Comparison of ENCODE assay signal across 1 cellular context in the genomic region with DNA sequence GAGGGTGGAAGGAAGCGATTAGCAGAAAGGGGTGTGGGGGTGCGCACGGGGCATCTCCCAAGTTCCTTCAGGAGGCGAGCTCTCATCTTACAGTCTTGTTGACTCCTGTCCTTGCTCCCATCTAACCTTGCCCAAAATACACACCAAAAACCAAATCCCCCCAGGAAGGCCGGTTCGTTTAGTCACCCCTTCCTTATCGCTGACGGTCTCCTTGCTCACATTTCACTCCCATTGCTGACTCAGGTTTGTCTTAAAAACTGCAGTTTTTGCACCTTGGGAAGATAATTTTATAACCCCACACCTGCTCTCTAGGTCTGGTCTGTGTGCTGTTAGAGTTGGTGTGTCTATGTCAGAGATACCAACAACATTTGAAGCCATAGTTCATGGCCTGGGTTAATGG.
TF ChIP-seq lines count a peak whose summit lies in the region.

No MANE protein-coding gene starts in this region.

TF ChIP-seq in GM23338, 12 proteins besides CTCF, POLR2A, EP300 and RAD21 (continued from another document):
- TF ChIP-seq, protein P1, sequence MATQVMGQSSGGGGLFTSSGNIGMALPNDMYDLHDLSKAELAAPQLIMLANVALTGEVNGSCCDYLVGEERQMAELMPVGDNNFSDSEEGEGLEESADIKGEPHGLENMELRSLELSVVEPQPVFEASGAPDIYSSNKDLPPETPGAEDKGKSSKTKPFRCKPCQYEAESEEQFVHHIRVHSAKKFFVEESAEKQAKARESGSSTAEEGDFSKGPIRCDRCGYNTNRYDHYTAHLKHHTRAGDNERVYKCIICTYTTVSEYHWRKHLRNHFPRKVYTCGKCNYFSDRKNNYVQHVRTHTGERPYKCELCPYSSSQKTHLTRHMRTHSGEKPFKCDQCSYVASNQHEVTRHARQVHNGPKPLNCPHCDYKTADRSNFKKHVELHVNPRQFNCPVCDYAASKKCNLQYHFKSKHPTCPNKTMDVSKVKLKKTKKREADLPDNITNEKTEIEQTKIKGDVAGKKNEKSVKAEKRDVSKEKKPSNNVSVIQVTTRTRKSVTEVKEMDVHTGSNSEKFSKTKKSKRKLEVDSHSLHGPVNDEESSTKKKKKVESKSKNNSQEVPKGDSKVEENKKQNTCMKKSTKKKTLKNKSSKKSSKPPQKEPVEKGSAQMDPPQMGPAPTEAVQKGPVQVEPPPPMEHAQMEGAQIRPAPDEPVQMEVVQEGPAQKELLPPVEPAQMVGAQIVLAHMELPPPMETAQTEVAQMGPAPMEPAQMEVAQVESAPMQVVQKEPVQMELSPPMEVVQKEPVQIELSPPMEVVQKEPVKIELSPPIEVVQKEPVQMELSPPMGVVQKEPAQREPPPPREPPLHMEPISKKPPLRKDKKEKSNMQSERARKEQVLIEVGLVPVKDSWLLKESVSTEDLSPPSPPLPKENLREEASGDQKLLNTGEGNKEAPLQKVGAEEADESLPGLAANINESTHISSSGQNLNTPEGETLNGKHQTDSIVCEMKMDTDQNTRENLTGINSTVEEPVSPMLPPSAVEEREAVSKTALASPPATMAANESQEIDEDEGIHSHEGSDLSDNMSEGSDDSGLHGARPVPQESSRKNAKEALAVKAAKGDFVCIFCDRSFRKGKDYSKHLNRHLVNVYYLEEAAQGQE (IDR thresholded peaks at IDR 0.05; ENCODE audit: unreplicated experiment), result no peak
- TF ChIP-seq POLR2AphosphoS5 (IDR thresholded peaks at IDR 0.05; ENCODE audit: low read depth), result no peak
- TF ChIP-seq CREB1 (CRISPR knock-in tag; IDR thresholded peaks at IDR 0.05; ENCODE audit: low read depth), result no peak
- no peak for TF ChIP-seq EZH2phosphoT487 (IDR thresholded peaks at IDR 0.05; ENCODE audit: unreplicated experiment)
- no peak for TF ChIP-seq EZH2 (IDR thresholded peaks at IDR 0.05; ENCODE audit: low read depth, unreplicated experiment)
- no peak for TF ChIP-seq ZNF114 (CRISPR knock-in tag; IDR thresholded peaks at IDR 0.05)
- TF ChIP-seq NANOG (IDR thresholded peaks at IDR 0.05; ENCODE audit: borderline replicate concordance), result no peak
- TF ChIP-seq, protein P2, sequence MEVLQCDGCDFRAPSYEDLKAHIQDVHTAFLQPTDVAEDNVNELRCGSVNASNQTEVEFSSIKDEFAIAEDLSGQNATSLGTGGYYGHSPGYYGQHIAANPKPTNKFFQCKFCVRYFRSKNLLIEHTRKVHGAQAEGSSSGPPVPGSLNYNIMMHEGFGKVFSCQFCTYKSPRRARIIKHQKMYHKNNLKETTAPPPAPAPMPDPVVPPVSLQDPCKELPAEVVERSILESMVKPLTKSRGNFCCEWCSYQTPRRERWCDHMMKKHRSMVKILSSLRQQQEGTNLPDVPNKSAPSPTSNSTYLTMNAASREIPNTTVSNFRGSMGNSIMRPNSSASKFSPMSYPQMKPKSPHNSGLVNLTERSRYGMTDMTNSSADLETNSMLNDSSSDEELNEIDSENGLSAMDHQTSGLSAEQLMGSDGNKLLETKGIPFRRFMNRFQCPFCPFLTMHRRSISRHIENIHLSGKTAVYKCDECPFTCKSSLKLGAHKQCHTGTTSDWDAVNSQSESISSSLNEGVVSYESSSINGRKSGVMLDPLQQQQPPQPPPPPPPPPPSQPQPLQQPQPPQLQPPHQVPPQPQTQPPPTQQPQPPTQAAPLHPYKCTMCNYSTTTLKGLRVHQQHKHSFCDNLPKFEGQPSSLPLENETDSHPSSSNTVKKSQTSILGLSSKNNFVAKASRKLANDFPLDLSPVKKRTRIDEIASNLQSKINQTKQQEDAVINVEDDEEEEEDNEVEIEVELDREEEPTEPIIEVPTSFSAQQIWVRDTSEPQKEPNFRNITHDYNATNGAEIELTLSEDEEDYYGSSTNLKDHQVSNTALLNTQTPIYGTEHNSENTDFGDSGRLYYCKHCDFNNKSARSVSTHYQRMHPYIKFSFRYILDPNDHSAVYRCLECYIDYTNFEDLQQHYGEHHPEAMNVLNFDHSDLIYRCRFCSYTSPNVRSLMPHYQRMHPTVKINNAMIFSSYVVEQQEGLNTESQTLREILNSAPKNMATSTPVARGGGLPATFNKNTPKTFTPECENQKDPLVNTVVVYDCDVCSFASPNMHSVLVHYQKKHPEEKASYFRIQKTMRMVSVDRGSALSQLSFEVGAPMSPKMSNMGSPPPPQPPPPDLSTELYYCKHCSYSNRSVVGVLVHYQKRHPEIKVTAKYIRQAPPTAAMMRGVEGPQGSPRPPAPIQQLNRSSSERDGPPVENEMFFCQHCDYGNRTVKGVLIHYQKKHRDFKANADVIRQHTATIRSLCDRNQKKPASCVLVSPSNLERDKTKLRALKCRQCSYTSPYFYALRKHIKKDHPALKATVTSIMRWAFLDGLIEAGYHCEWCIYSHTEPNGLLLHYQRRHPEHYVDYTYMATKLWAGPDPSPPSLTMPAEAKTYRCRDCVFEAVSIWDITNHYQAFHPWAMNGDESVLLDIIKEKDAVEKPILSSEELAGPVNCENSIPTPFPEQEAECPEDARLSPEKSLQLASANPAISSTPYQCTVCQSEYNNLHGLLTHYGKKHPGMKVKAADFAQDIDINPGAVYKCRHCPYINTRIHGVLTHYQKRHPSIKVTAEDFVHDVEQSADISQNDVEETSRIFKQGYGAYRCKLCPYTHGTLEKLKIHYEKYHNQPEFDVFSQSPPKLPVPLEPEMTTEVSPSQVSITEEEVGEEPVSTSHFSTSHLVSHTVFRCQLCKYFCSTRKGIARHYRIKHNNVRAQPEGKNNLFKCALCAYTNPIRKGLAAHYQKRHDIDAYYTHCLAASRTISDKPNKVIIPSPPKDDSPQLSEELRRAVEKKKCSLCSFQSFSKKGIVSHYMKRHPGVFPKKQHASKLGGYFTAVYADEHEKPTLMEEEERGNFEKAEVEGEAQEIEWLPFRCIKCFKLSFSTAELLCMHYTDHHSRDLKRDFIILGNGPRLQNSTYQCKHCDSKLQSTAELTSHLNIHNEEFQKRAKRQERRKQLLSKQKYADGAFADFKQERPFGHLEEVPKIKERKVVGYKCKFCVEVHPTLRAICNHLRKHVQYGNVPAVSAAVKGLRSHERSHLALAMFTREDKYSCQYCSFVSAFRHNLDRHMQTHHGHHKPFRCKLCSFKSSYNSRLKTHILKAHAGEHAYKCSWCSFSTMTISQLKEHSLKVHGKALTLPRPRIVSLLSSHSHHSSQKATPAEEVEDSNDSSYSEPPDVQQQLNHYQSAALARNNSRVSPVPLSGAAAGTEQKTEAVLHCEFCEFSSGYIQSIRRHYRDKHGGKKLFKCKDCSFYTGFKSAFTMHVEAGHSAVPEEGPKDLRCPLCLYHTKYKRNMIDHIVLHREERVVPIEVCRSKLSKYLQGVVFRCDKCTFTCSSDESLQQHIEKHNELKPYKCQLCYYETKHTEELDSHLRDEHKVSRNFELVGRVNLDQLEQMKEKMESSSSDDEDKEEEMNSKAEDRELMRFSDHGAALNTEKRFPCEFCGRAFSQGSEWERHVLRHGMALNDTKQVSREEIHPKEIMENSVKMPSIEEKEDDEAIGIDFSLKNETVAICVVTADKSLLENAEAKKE (CRISPR knock-in tag; IDR thresholded peaks at IDR 0.05), result no peak
- TF ChIP-seq STAT1 (IDR thresholded peaks at IDR 0.05; ENCODE audit: unreplicated experiment), result no peak
TF ChIP-seq in GM23338: peak in this region for 0.
